17 cellular contexts compared by ENCODE assay signal in the genomic region with DNA sequence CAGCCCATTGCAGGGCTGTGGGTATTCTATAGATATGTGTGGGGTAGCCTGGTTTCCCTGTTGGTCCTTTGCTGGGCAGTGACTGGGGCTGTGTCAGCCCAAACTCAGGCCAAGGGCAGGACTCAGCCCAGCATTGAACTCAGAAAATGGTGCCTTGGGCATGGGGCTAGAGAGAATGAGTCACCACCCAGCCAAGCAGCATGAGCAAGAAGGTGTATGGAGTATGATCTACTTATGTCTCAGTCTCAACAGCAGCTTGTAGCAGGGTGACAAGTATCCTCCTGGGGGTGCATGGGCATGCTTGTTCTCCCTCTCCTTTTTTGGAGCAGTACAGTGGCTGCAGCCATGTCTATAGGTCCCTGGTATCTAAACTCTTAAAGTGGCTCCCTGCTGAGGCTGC. TPM values are rescaled to one million over a fixed set of nuclear protein-coding genes. Genes with fewer than 3 reads are reported as not detected.
"Had no signal": no experiment of that assay in that cellular context is flagged by ENCODE, and none has a peak within 500 bp of the region (broad histone marks: within the 10 kb centered on the region; RNA-seq: fewer than 3 reads in every experiment).

No MANE protein-coding gene starts in this region.

- H3K36me3 ChIP-seq: esophagus muscularis mucosa, gastroesophageal sphincter, neutrophil, right atrium auricular region had no signal

- H3K27ac ChIP-seq: coronary artery, esophagus muscularis mucosa, gastroesophageal sphincter, neutrophil, right atrium auricular region had no signal

- H3K4me3 ChIP-seq: coronary artery, esophagus muscularis mucosa, gastroesophageal sphincter, lung, mucosa of descending colon, right atrium auricular region had no signal

- ATAC-seq: gastroesophageal sphincter; left ventricle myocardium superior; mucosa of descending colon; naive thymus-derived CD8-positive, alpha-beta T cell had no signal

- H3K4me1 ChIP-seq: esophagus muscularis mucosa, gastroesophageal sphincter, right atrium auricular region had no signal

- H3K27me3 ChIP-seq: esophagus muscularis mucosa, gastroesophageal sphincter, neutrophil, right atrium auricular region had no signal

- DNase-seq: effector CD4-positive, alpha-beta T cell; glutamatergic neuron; left colon; left ventricle myocardium superior; mucosa of descending colon; naive thymus-derived CD8-positive, alpha-beta T cell; posterior cingulate gyrus; stimulated activated CD4-positive, alpha-beta T cell treated with anti-CD3 and anti-CD28 coated beads, Interleukin-12 subunit alpha, Interleukin-12 subunit beta, amount 100 ng/mL, for 4 hours; stimulated activated naive CD4-positive, alpha-beta T cell treated with Interleukin-2 at 50 U/mL for 16 hours; trophoblast cell had no signal

RNA-seq across cellular contexts. Expression of gene STK31, which starts 32.0 kb away (rescaled TPM):
- total RNA-seq: fibroblast of villous mesenchyme, left ventricle myocardium superior had no signal
